9 cellular contexts compared by ENCODE assay signal in the genomic region with DNA sequence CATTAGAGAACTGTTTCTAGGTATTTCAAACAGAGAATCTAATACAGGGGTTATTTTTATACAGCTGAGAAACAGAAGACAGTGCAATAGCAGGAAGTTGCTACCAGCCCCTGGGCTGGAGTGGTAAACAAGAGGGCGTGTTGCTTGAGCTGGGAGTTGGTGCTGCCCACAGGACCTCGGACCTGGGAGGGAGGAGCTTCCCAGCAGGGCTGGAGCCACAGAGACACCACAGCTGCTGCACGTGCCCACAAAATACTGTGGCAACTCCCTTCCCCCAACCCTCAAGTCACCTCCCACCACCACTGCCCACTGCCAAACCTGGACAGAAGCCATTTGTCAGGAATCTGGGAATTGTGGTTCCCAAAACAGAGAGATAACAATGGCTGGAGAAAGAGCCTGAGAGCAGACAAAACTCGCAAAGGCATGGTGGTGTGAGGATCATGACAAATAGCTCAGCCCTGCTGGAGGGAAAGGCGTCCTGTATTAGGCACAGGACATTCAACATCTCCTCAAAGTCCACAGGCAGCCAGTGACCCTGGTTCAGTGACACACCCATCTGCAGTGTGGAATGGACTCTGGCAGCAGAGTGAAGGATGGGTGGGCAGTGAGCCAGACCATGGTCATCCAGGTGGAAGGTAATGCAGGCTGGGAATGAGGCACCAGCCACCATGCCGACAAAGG. TPM values are rescaled to one million over a fixed set of nuclear protein-coding genes. Genes with fewer than 3 reads are reported as not detected.
DNase-seq lines count a peak whose midpoint lies in the region; ATAC-seq, FAIRE-seq and TF ChIP-seq lines count a peak whose summit lies in the region.
"Had no signal": no experiment of that assay in that cellular context is flagged by ENCODE, and none has a peak within 500 bp of the region (broad histone marks: within the 10 kb centered on the region; RNA-seq: fewer than 3 reads in every experiment).

No MANE protein-coding gene starts in this region.

- TF ChIP-seq CTCF in hepatocyte (IDR thresholded peaks at IDR 0.05; ENCODE audit: poor library complexity) (no peak), uterus (IDR thresholded peaks at IDR 0.05) (no peak)

- H3K4me1 ChIP-seq in hepatocyte (ENCODE audit: insufficient read depth) = peaks cover 13% of the 10 kb centered on the region
- peaks cover 6% of the 10 kb centered on the region in 2 donors for H3K4me1 ChIP-seq in uterus

- H3K4me2 ChIP-seq in hepatocyte = no peak overlapping the region

- peak; percentile 22 to 25 for ATAC-seq in left cardiac atrium

- no peaks in the 10 kb centered on the region for H3K9me2 ChIP-seq in hepatocyte (replicated peaks; ENCODE audit: insufficient read depth)

- H3K36me3 ChIP-seq in hepatocyte (replicated peaks; ENCODE audit: insufficient read depth, low read depth) = no peaks in the 10 kb centered on the region
- no peaks in the 10 kb centered on the region for H3K36me3 ChIP-seq in uterus
- H3K36me3 ChIP-seq: SJCRH30 had no signal

- no peaks in the 10 kb centered on the region for H3K27me3 ChIP-seq in hepatocyte
- no peaks in the 10 kb centered on the region for H3K27me3 ChIP-seq in uterus
- H3K27me3 ChIP-seq: SJCRH30 had no signal

- 59% methylated on average over 6 of the region's 6 CpGs for WGBS in hepatocyte (ENCODE audit: low lambda C conversion rate, missing lambda C conversion rate)

- H3K79me2 ChIP-seq in hepatocyte = peaks cover 2% of the 10 kb centered on the region

- H2AFZ ChIP-seq in hepatocyte = no peak overlapping the region

- no peak for FAIRE-seq in H54 (lab: Jason Lieb, UNC)

- H3K27ac ChIP-seq in hepatocyte = peak overlapping the region; percentile 79
- peak overlapping the region; percentile 61 to 72 for H3K27ac ChIP-seq in uterus
- H3K27ac ChIP-seq: SJCRH30 had no signal

- no peaks in the 10 kb centered on the region for H3K9me3 ChIP-seq in hepatocyte (ENCODE audit: low read depth)
- no peaks in the 10 kb centered on the region for H3K9me3 ChIP-seq in uterus
- H3K9me3 ChIP-seq: SJCRH30 had no signal

- no peak for DNase-seq in left cardiac atrium
- DNase-seq in cardiac septum (ENCODE audit: low spot score) = no peak
- peak; percentile 51 for DNase-seq in NOMO-1 treated with DMSO at 0.1 percent for 48 hours (lab: John Stamatoyannopoulos, UW; ENCODE audit: unreplicated experiment)
- peak; percentile 69 for DNase-seq in hepatocyte (ENCODE audit: low spot score)
- no peak for DNase-seq in uterus
- DNase-seq in H54 (ENCODE audit: insufficient read length, low spot score) = no peak
- DNase-seq in D341Med (ENCODE audit: low spot score) = no peak
- no peak for DNase-seq in HK-2 (ENCODE audit: unreplicated experiment)

- H3K4me3 ChIP-seq in hepatocyte = no peak overlapping the region
- no peak overlapping the region for H3K4me3 ChIP-seq in uterus
- H3K4me3 ChIP-seq: SJCRH30 had no signal

- intact Hi-C loops in left cardiac atrium (cut with DNase I) (loop anchor here in 1 of 2 donors (10.0 kb wide), 1 partner anchor 753 kb away; no protein-coding TSS in a partner anchor), cardiac septum (cut with DNase I) (loop anchor here (2.0 to 5.0 kb wide), 2 partner anchors 55 to 165 kb away; a partner anchor contains a TSS), uterus (cut with DNase I; ENCODE audit: low total_unique reads) (loop anchor here (10.0 kb wide), 1 partner anchor 153 kb away; no protein-coding TSS in a partner anchor)

- no peak for TF ChIP-seq POLR2A in uterus (IDR thresholded peaks at IDR 0.05)
- TF ChIP-seq POLR2A in H54 (IDR thresholded peaks at IDR 0.05; ENCODE audit: low read depth, low read length) = no peak

- no peaks in the 10 kb centered on the region for H4K20me1 ChIP-seq in hepatocyte (ENCODE audit: insufficient read depth, poor library complexity, severe bottlenecking)

RNA-seq across cellular contexts. Expression of a gene that starts 57.2 kb away (rescaled TPM):
- 10 to 100 TPM in 1 of 2 donors, 1 to 10 TPM in 1; 9.0 to 11.2 TPM for total RNA-seq in left cardiac atrium
- total RNA-seq in cardiac septum = 8.0 TPM
- 9.6 and 19.4 TPM in 2 replicates for total RNA-seq in hepatocyte
- polyA plus RNA-seq in hepatocyte = 12.4 and 12.9 TPM in 2 replicates
- 10 to 100 TPM; 20.0 to 47.4 (median 27.6) TPM for total RNA-seq in uterus

Comparison
In these comparisons a context has a peak if more than half of its experiments do, and no peak if none do; other contexts are left out.
1. DNase-seq: peak in NOMO-1 treated with DMSO at 0.1 percent for 48 hours (single experiment) and hepatocyte (single experiment); none in left cardiac atrium (single experiment), cardiac septum (single experiment), uterus (0 of 2), H54 (single experiment), D341Med (single experiment) and HK-2 (single experiment).